ENCODE assay signal across 26 cellular contexts in genomic region chr1:156549390-156549789, GRCh38. TPM values are rescaled to one million over a fixed set of nuclear protein-coding genes. Genes with fewer than 3 reads are reported as not detected.
"Had no signal": no experiment of that assay in that cellular context is flagged by ENCODE, and none has a peak within 500 bp of the region (broad histone marks: within the 10 kb centered on the region; RNA-seq: fewer than 3 reads in every experiment).

No MANE protein-coding gene starts in this region.

- H3K79me2 ChIP-seq: hepatocyte had no signal

- H3K36me3 ChIP-seq: upper lobe of left lung had no signal

- DNase-seq: activated CD4-positive, alpha-beta T cell treated with anti-CD3 and anti-CD28 coated beads, Interleukin-2, amount 10 ng/mL, durations not matched to agents 24 days and 14 days; activated CD8-positive, alpha-beta T cell treated with anti-CD3 and anti-CD28 coated beads for 36 hours; activated gamma-delta T cell; activated naive CD4-positive, alpha-beta T cell treated with anti-CD3 and anti-CD28 coated beads, Interleukin-2, amount 50 U/mL, for 16 hours; activated naive CD8-positive, alpha-beta T cell treated with anti-CD3 and anti-CD28 coated beads, Interleukin-2, amount 50 U/mL, for 24 hours; anterior cingulate cortex; body of pancreas; effector CD4-positive, alpha-beta T cell; glutamatergic neuron; mesenchymal stem cell; mucosa of descending colon; occipital lobe; stimulated activated CD4-positive, alpha-beta T cell treated with anti-CD3 and anti-CD28 coated beads, Interleukin-2, amount 100 ng/mL, for 48 hours; stimulated activated CD8-positive, alpha-beta memory T cell treated with anti-CD3 and anti-CD28 coated beads, Interleukin-4, amount 100 ng/mL, for 48 hours; stimulated activated naive B cell treated with anti-CD40 and anti-IgM and Interleukin-4, amounts not matched to agents 10 μg/mL and 1 μg/mL and 100 μg/mL, for 72 hours; SW 1271; T-helper 17 cell; testis; upper lobe of left lung had no signal

- H3K4me1 ChIP-seq: testis, upper lobe of left lung had no signal

- H3K27ac Mint-ChIP-seq: activated CD4-positive, alpha-beta T cell treated with anti-CD3 and anti-CD28 coated beads, Interleukin-2, amount 10 ng/mL, durations not matched to agents 24 days and 14 days; activated CD8-positive, alpha-beta T cell treated with anti-CD3 and anti-CD28 coated beads for 36 hours; activated naive CD8-positive, alpha-beta T cell treated with anti-CD3 and anti-CD28 coated beads, Interleukin-2, amount 50 U/mL, for 24 hours; activated T-helper 1 cell treated with anti-CD3 and anti-CD28 coated beads, Interleukin-12 subunit alpha, Interleukin-12 subunit beta, Interleukin-2, Interleukin-4 antibody, amounts not matched to agents 30 ng/mL and 10 ng/mL and 1 ng/mL, durations not matched to agents 14 hours and 24 hours and 36 hours; dendritic cell treated with granulocyte-macrophage colony-stimulating factor and Interleukin-4, amounts not matched to agents 40 ng/mL and 50 ng/mL, for 4 days; stimulated activated naive B cell treated with anti-CD40 and anti-IgM and Interleukin-4, amounts not matched to agents 10 μg/mL and 1 μg/mL and 100 μg/mL, for 72 hours; T-helper 17 cell had no signal

- H3K27me3 Mint-ChIP-seq: activated CD4-positive, alpha-beta T cell treated with anti-CD3 and anti-CD28 coated beads, Interleukin-2, amount 10 ng/mL, durations not matched to agents 24 days and 14 days; activated CD8-positive, alpha-beta T cell treated with anti-CD3 and anti-CD28 coated beads for 36 hours; activated naive CD8-positive, alpha-beta T cell treated with anti-CD3 and anti-CD28 coated beads, Interleukin-2, amount 50 U/mL, for 24 hours; stimulated activated naive B cell treated with anti-CD40 and anti-IgM and Interleukin-4, amounts not matched to agents 10 μg/mL and 1 μg/mL and 100 μg/mL, for 72 hours; T-helper 17 cell had no signal

- H3K9me3 ChIP-seq: body of pancreas, mucosa of descending colon, testis, upper lobe of left lung had no signal

- H2AFZ ChIP-seq: hepatocyte had no signal

- H3K27ac ChIP-seq: body of pancreas, hepatocyte, testis, upper lobe of left lung had no signal

- FAIRE-seq: frontal cortex had no signal

- H3K9me3 Mint-ChIP-seq: activated CD4-positive, alpha-beta T cell treated with anti-CD3 and anti-CD28 coated beads, Interleukin-2, amount 10 ng/mL, durations not matched to agents 24 days and 14 days; activated CD8-positive, alpha-beta T cell treated with anti-CD3 and anti-CD28 coated beads for 36 hours; activated naive CD8-positive, alpha-beta T cell treated with anti-CD3 and anti-CD28 coated beads, Interleukin-2, amount 50 U/mL, for 24 hours; activated T-helper 1 cell treated with anti-CD3 and anti-CD28 coated beads, Interleukin-12 subunit alpha, Interleukin-12 subunit beta, Interleukin-2, Interleukin-4 antibody, amounts not matched to agents 30 ng/mL and 10 ng/mL and 1 ng/mL, durations not matched to agents 14 hours and 24 hours and 36 hours; dendritic cell treated with granulocyte-macrophage colony-stimulating factor and Interleukin-4, amounts not matched to agents 40 ng/mL and 50 ng/mL, for 4 days; neural crest cell; stimulated activated naive B cell treated with anti-CD40 and anti-IgM and Interleukin-4, amounts not matched to agents 10 μg/mL and 1 μg/mL and 100 μg/mL, for 72 hours had no signal

- H3K4me2 ChIP-seq: hepatocyte had no signal

- ATAC-seq: activated CD8-positive, alpha-beta T cell treated with anti-CD3 and anti-CD28 coated beads for 36 hours; activated naive CD8-positive, alpha-beta T cell treated with anti-CD3 and anti-CD28 coated beads, Interleukin-2, amount 50 U/mL, for 24 hours; body of pancreas; esophagus mucosa; mucosa of descending colon; stimulated activated naive B cell treated with anti-CD40 and anti-IgM and Interleukin-4, amounts not matched to agents 10 μg/mL and 1 μg/mL and 100 μg/mL, for 72 hours; T-helper 17 cell had no signal

- H3K4me1 Mint-ChIP-seq: neural crest cell had no signal

- H3K4me3 Mint-ChIP-seq: activated CD4-positive, alpha-beta T cell treated with anti-CD3 and anti-CD28 coated beads, Interleukin-2, amount 10 ng/mL, durations not matched to agents 24 days and 14 days; activated CD8-positive, alpha-beta T cell treated with anti-CD3 and anti-CD28 coated beads for 36 hours; activated naive CD8-positive, alpha-beta T cell treated with anti-CD3 and anti-CD28 coated beads, Interleukin-2, amount 50 U/mL, for 24 hours; activated T-helper 1 cell treated with anti-CD3 and anti-CD28 coated beads, Interleukin-12 subunit alpha, Interleukin-12 subunit beta, Interleukin-2, Interleukin-4 antibody, amounts not matched to agents 30 ng/mL and 10 ng/mL and 1 ng/mL, durations not matched to agents 14 hours and 24 hours and 36 hours; dendritic cell treated with granulocyte-macrophage colony-stimulating factor and Interleukin-4, amounts not matched to agents 40 ng/mL and 50 ng/mL, for 4 days; neural crest cell; stimulated activated naive B cell treated with anti-CD40 and anti-IgM and Interleukin-4, amounts not matched to agents 10 μg/mL and 1 μg/mL and 100 μg/mL, for 72 hours; T-helper 17 cell had no signal

- H3K27me3 ChIP-seq: body of pancreas, hepatocyte, testis, upper lobe of left lung had no signal

- H3K4me3 ChIP-seq: body of pancreas, hepatocyte, mucosa of descending colon, testis, upper lobe of left lung had no signal

RNA-seq across cellular contexts. Expression of gene IQGAP3, which starts 23.0 kb away (rescaled TPM):
- total RNA-seq: T-helper 17 cell had no signal

RNA-seq across cellular contexts. Expression of gene TTC24, which starts 30.1 kb away (rescaled TPM):
- total RNA-seq: body of pancreas, cardiac septum, esophagus mucosa, frontal cortex, hepatocyte, neural crest cell, occipital lobe, testis had no signal
- polyA plus RNA-seq: hepatocyte had no signal
